22 cellular contexts compared by ENCODE assay signal in genomic region chr4:71827811-71828210, GRCh38. TPM values are rescaled to one million over a fixed set of nuclear protein-coding genes. Genes with fewer than 3 reads are reported as not detected.
"Had no signal": no experiment of that assay in that cellular context is flagged by ENCODE, and none has a peak within 500 bp of the region (broad histone marks: within the 10 kb centered on the region; RNA-seq: fewer than 3 reads in every experiment).

No MANE protein-coding gene starts in this region.

- H3K27me3 Mint-ChIP-seq: activated CD4-positive, alpha-beta memory T cell treated with anti-CD3 and anti-CD28 coated beads, Interleukin-2, amount 10 ng/mL, durations not matched to agents 7 days and 5 days; activated CD8-positive, alpha-beta memory T cell treated with anti-CD3 and anti-CD28 coated beads, Interleukin-2, amount 10 ng/mL, durations not matched to agents 7 days and 5 days; activated naive CD8-positive, alpha-beta T cell treated with anti-CD3 and anti-CD28 coated beads for 36 hours; activated T-helper 17 cell treated with anti-CD3 and anti-CD28 coated beads, Interleukin-2, amount 50 U/mL, for 72 hours; natural killer cell treated with Interleukin-12 subunit alpha and Interleukin-12 subunit beta and Interleukin-15 and Interleukin-18, amount 100 ng/mL, for 72 hours; stimulated activated naive B cell treated with anti-CD40 and anti-IgM and Interleukin-4, amounts not matched to agents 10 μg/mL and 1 μg/mL and 100 μg/mL, for 72 hours had no signal

- H3K79me2 ChIP-seq: parathyroid adenoma had no signal

- H3K36me3 ChIP-seq: brain microvascular endothelial cell, gastrocnemius medialis, sigmoid colon, spleen, thoracic aorta had no signal

- H3K4me1 Mint-ChIP-seq: activated CD4-positive, alpha-beta memory T cell treated with anti-CD3 and anti-CD28 coated beads, Interleukin-2, amount 10 ng/mL, durations not matched to agents 7 days and 5 days; activated CD8-positive, alpha-beta memory T cell treated with anti-CD3 and anti-CD28 coated beads, Interleukin-2, amount 10 ng/mL, durations not matched to agents 7 days and 5 days; activated naive CD8-positive, alpha-beta T cell treated with anti-CD3 and anti-CD28 coated beads for 36 hours; activated T-helper 17 cell treated with anti-CD3 and anti-CD28 coated beads, Interleukin-2, amount 50 U/mL, for 72 hours; stimulated activated naive B cell treated with anti-CD40 and anti-IgM and Interleukin-4, amounts not matched to agents 10 μg/mL and 1 μg/mL and 100 μg/mL, for 72 hours had no signal

- H3K27me3 ChIP-seq: brain microvascular endothelial cell, gastrocnemius medialis, sigmoid colon, spleen had no signal

- DNase-seq: activated CD4-positive, alpha-beta memory T cell treated with anti-CD3 and anti-CD28 coated beads, Interleukin-2, amount 10 ng/mL, durations not matched to agents 7 days and 5 days; activated CD4-positive, alpha-beta T cell treated with anti-CD3 and anti-CD28 coated beads for 4 hours; activated CD8-positive, alpha-beta memory T cell treated with anti-CD3 and anti-CD28 coated beads, Interleukin-2, amount 10 ng/mL, durations not matched to agents 7 days and 5 days; activated naive CD4-positive, alpha-beta T cell; activated naive CD8-positive, alpha-beta T cell treated with anti-CD3 and anti-CD28 coated beads for 36 hours; amygdala; brain microvascular endothelial cell; gastrocnemius medialis; head of caudate nucleus; sigmoid colon; spleen; stimulated activated CD4-positive, alpha-beta T cell treated with anti-CD3 and anti-CD28 coated beads, Interleukin-4, amount 100 ng/mL, for 4 hours; stimulated activated naive B cell treated with anti-CD40 and anti-IgM and Interleukin-4, amounts not matched to agents 10 μg/mL and 1 μg/mL and 100 μg/mL, for 72 hours had no signal

- H3K27ac Mint-ChIP-seq: activated CD4-positive, alpha-beta memory T cell treated with anti-CD3 and anti-CD28 coated beads, Interleukin-2, amount 10 ng/mL, durations not matched to agents 7 days and 5 days; activated CD8-positive, alpha-beta memory T cell treated with anti-CD3 and anti-CD28 coated beads, Interleukin-2, amount 10 ng/mL, durations not matched to agents 7 days and 5 days; activated naive CD8-positive, alpha-beta T cell treated with anti-CD3 and anti-CD28 coated beads for 36 hours; activated T-helper 17 cell treated with anti-CD3 and anti-CD28 coated beads, Interleukin-2, amount 50 U/mL, for 72 hours; natural killer cell treated with Interleukin-12 subunit alpha and Interleukin-12 subunit beta and Interleukin-15 and Interleukin-18, amount 100 ng/mL, for 72 hours; stimulated activated naive B cell treated with anti-CD40 and anti-IgM and Interleukin-4, amounts not matched to agents 10 μg/mL and 1 μg/mL and 100 μg/mL, for 72 hours; T-helper 2 cell treated with Interferon-gamma antibody and Interleukin-4, amounts not matched to agents 5 μg/mL and 100 μg/mL, for 36 hours had no signal

- H3K9me3 ChIP-seq: gastrocnemius medialis, sigmoid colon, spleen, thoracic aorta had no signal

- H3K27ac ChIP-seq: brain microvascular endothelial cell, coronary artery, gastrocnemius medialis, parathyroid adenoma, sigmoid colon, spleen, thoracic aorta had no signal

- H3K9me3 Mint-ChIP-seq: activated CD4-positive, alpha-beta memory T cell treated with anti-CD3 and anti-CD28 coated beads, Interleukin-2, amount 10 ng/mL, durations not matched to agents 7 days and 5 days; activated naive CD8-positive, alpha-beta T cell treated with anti-CD3 and anti-CD28 coated beads for 36 hours; T-helper 2 cell treated with Interferon-gamma antibody and Interleukin-4, amounts not matched to agents 5 μg/mL and 100 μg/mL, for 36 hours had no signal

- H3K36me3 Mint-ChIP-seq: activated CD8-positive, alpha-beta memory T cell treated with anti-CD3 and anti-CD28 coated beads, Interleukin-2, amount 10 ng/mL, durations not matched to agents 7 days and 5 days; activated naive CD8-positive, alpha-beta T cell treated with anti-CD3 and anti-CD28 coated beads for 36 hours; mesothelial cell of epicardium; natural killer cell treated with Interleukin-12 subunit alpha and Interleukin-12 subunit beta and Interleukin-15 and Interleukin-18, amount 100 ng/mL, for 72 hours; stimulated activated naive B cell treated with anti-CD40 and anti-IgM and Interleukin-4, amounts not matched to agents 10 μg/mL and 1 μg/mL and 100 μg/mL, for 72 hours had no signal

- H3K4me1 ChIP-seq: gastrocnemius medialis, parathyroid adenoma, sigmoid colon had no signal

- H3K4me3 ChIP-seq: coronary artery, gastrocnemius medialis, lung, sigmoid colon, spleen, thoracic aorta had no signal

- ATAC-seq: activated CD8-positive, alpha-beta memory T cell treated with anti-CD3 and anti-CD28 coated beads, Interleukin-2, amount 10 ng/mL, durations not matched to agents 7 days and 5 days; activated T-helper 17 cell treated with anti-CD3 and anti-CD28 coated beads, Interleukin-2, amount 50 U/mL, for 72 hours; gastrocnemius medialis; left lobe of liver; natural killer cell treated with Interleukin-12 subunit alpha and Interleukin-12 subunit beta and Interleukin-15 and Interleukin-18, amount 100 ng/mL, for 72 hours; stimulated activated naive B cell treated with anti-CD40 and anti-IgM and Interleukin-4, amounts not matched to agents 10 μg/mL and 1 μg/mL and 100 μg/mL, for 72 hours had no signal

- H2AFZ ChIP-seq: parathyroid adenoma had no signal

- H3K4me3 Mint-ChIP-seq: activated CD4-positive, alpha-beta memory T cell treated with anti-CD3 and anti-CD28 coated beads, Interleukin-2, amount 10 ng/mL, durations not matched to agents 7 days and 5 days; activated CD8-positive, alpha-beta memory T cell treated with anti-CD3 and anti-CD28 coated beads, Interleukin-2, amount 10 ng/mL, durations not matched to agents 7 days and 5 days; activated naive CD8-positive, alpha-beta T cell treated with anti-CD3 and anti-CD28 coated beads for 36 hours; activated T-helper 17 cell treated with anti-CD3 and anti-CD28 coated beads, Interleukin-2, amount 50 U/mL, for 72 hours; mesothelial cell of epicardium; natural killer cell treated with Interleukin-12 subunit alpha and Interleukin-12 subunit beta and Interleukin-15 and Interleukin-18, amount 100 ng/mL, for 72 hours; stimulated activated naive B cell treated with anti-CD40 and anti-IgM and Interleukin-4, amounts not matched to agents 10 μg/mL and 1 μg/mL and 100 μg/mL, for 72 hours; T-helper 2 cell treated with Interferon-gamma antibody and Interleukin-4, amounts not matched to agents 5 μg/mL and 100 μg/mL, for 36 hours had no signal

- H3K9ac ChIP-seq: parathyroid adenoma had no signal

RNA-seq across cellular contexts. Expression of gene GC, which starts 43.9 kb away (rescaled TPM):
- total RNA-seq: activated CD4-positive, alpha-beta memory T cell treated with anti-CD3 and anti-CD28 coated beads, Interleukin-2, amount 10 ng/mL, durations not matched to agents 7 days and 5 days; activated CD8-positive, alpha-beta memory T cell treated with anti-CD3 and anti-CD28 coated beads, Interleukin-2, amount 10 ng/mL, durations not matched to agents 7 days and 5 days; activated naive CD8-positive, alpha-beta T cell treated with anti-CD3 and anti-CD28 coated beads for 36 hours; activated T-helper 17 cell treated with anti-CD3 and anti-CD28 coated beads, Interleukin-2, amount 50 U/mL, for 72 hours; mesothelial cell of epicardium; natural killer cell treated with Interleukin-12 subunit alpha and Interleukin-12 subunit beta and Interleukin-15 and Interleukin-18, amount 100 ng/mL, for 72 hours; sigmoid colon; thoracic aorta had no signal
